20 cellular contexts compared by ENCODE assay signal in the genomic region with DNA sequence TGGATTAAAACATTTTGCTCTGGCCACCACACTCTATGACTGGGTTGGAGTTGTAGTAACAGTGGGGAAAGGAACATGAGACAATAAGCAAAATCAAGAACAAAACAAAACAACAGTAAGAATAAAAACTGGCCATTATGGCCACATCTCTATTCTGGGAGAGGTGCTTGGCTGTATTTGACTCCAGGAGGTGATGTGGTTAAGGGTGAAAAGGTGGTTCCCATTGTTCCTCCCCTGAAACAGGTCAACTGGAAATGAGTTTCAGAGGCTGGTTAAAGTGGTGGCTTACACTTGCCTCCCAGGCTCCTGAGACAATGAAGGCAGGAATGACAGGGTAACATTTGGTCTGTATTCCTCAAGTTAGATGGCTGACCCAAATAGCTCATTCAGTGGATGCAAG.
"Had no signal": no experiment of that assay in that cellular context is flagged by ENCODE, and none has a peak within 500 bp of the region (broad histone marks: within the 10 kb centered on the region; RNA-seq: fewer than 3 reads in every experiment).

No MANE protein-coding gene starts in this region.

- DNase-seq: KBM-7, NCI-H1092, NCI-H1105 treated with DMSO at 0.1 percent for 48 hours, NCI-H1417 treated with DMSO at 0.1 percent for 48 hours, NCI-H146, NCI-H1694 treated with DMSO at 0.1 percent for 48 hours, NCI-H1930, NCI-H2081, NCI-H2107, NCI-H2227 treated with DMSO at 0.1 percent for 48 hours, NCI-H524, NCI-H526 treated with DMSO at 0.1 percent for 48 hours, NCI-H748 treated with DMSO at 0.1 percent for 48 hours, Right ventricle myocardium superior, RPMI8226, SIG-M5 had no signal

- H3K27ac ChIP-seq: HL-60, SJSA1, SK-N-MC had no signal

- FAIRE-seq: RCC 7860 had no signal

- H3K4me3 ChIP-seq: SJSA1, SK-N-MC had no signal

- H3K9me3 ChIP-seq: SJSA1 had no signal

- H3K4me1 ChIP-seq: SJSA1 had no signal

- H3K36me3 ChIP-seq: SJSA1 had no signal
